Comparison of ENCODE assay signal across 1 cellular context in the genomic region with DNA sequence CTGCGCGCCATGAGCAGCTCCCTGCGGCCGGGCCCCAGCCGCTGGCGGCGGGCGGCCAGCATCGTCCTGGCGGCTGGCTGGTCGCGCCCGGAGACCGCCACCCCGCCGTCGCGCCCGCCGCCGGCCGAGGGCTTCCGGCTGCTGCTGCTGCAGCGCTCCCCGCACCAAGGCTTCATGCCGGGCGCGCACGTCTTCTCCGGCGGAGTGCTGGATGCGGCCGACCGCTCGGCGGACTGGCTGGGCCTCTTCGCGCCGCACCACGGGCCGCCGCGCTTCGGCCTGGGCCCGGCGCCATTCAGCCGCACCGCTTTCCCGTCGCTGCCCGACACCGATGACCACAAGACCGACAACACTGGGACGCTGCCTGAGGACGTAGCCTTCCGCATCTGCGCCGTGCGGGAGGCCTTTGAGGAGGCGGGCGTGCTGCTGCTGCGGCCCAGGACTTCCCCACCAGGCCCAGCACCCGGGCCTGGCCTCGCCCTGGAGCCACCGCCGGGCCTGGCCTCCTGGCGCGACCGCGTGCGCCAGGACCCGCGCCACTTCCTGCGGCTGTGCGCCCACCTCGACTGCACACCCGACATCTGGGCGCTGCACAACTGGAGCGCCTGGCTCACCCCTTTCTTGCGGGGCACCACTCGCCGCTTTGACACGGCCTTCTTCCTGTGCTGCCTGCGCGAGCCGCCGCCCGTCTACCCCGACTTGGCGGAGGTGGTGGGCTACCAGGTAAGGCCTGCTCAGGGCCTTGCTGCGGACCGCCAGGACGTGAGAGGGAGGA.
A peak's percentile ranks its signal among the peaks of the same experiment; 100 is the strongest.
TF ChIP-seq lines count a peak whose summit lies in the region.

No MANE protein-coding gene starts in this region.

TF ChIP-seq in endothelial cell of umbilical vein, 7 proteins besides CTCF, POLR2A, EP300 and RAD21:
- TF ChIP-seq, protein P1, sequence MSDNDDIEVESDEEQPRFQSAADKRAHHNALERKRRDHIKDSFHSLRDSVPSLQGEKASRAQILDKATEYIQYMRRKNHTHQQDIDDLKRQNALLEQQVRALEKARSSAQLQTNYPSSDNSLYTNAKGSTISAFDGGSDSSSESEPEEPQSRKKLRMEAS (IDR thresholded peaks at IDR 0.05; ENCODE audit: insufficient read depth, insufficient read length), result peak; percentile 38
- no peak for TF ChIP-seq GATA2 (IDR thresholded peaks at IDR 0.05; ENCODE audit: insufficient read depth, insufficient read length, low read depth, low read length)
